ENCODE assay signal across 22 cellular contexts in the genomic region with DNA sequence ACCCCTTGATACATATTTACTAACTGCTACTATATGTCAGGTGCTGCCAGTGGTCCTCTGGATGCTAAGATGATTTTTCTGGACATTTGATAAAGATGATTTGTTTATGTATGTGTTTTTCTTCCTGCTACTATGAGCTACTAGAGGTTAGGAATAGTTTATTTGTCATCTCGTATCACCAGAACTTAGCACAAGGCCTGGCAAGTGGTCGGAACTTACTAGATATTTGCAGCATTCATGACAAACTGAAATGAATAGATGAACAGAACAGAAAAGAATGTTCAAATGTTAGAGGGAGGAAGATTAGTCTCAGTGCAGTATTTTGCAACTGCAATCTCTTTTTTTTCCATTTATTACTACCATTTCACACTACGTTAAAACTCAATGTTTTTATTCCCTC.
A peak's percentile ranks its signal among the peaks of the same experiment; 100 is the strongest.
DNase-seq lines count a peak whose midpoint lies in the region; ATAC-seq, FAIRE-seq and TF ChIP-seq lines count a peak whose summit lies in the region.
"Had no signal": no experiment of that assay in that cellular context is flagged by ENCODE, and none has a peak within 500 bp of the region (broad histone marks: within the 10 kb centered on the region; RNA-seq: fewer than 3 reads in every experiment).

No MANE protein-coding gene starts in this region.

- ATAC-seq in naive B cell (ENCODE audit: low read depth in 2 of 2) (no peak), T-cell (replicated peaks in 1 of 4) (no peak), GM21360 (IDR thresholded peaks at IDR 0.05; ENCODE audit: unreplicated experiment) (no peak)

- H3K9ac ChIP-seq in adipocyte (ENCODE audit: low read length) = peak overlapping the region; percentile 73
- no peak overlapping the region for H3K9ac ChIP-seq in subcutaneous abdominal adipose tissue (ENCODE audit: low read length in 5 of 5)
- H3K9ac ChIP-seq: BLaER1, KMS-11, SK-N-SH had no signal

- peaks cover 39 to 66% (median 63%) of the 10 kb centered on the region in 3 donors for H3K4me1 Mint-ChIP-seq in naive B cell
- H3K4me1 Mint-ChIP-seq in T-cell = no peaks in the 10 kb centered on the region
- H3K4me1 Mint-ChIP-seq: CD4-positive, CD25-positive, alpha-beta regulatory T cell had no signal

- CTCF ChIA-PET in T-cell (lab: Charles Lee) = no interaction called here

- POLR2A ChIA-PET in T-cell (lab: Charles Lee) = no interaction called here

- H3K36me3 Mint-ChIP-seq in naive B cell (peaks cover 57 to 58% of the 10 kb centered on the region in 2 donors), T-cell (no peaks in the 10 kb centered on the region)
- H3K36me3 Mint-ChIP-seq: CD4-positive, CD25-positive, alpha-beta regulatory T cell had no signal

- DNase-seq in GM12891 (ENCODE audit: insufficient read length, low spot score) = no peak
- no peak for DNase-seq in adipocyte (ENCODE audit: low read depth)
- no peak for DNase-seq in naive B cell
- DNase-seq in vagina (ENCODE audit: extremely low spot score in 2 of 2) = no peak
- DNase-seq in T-cell = no peak
- DNase-seq: CD4-positive, CD25-positive, alpha-beta regulatory T cell; HCEC 1CT; MM.1S; NCI-H1417; NCI-H1694; NCI-H2081; NCI-H2227 treated with DMSO at 0.1 percent for 48 hours; NCI-H510A; NCI-H69; Peyer's patch; SK-N-SH had no signal

- H3K4me3 ChIP-seq in adipocyte (ENCODE audit: low read length) (peak overlapping the region; percentile 59), subcutaneous abdominal adipose tissue (ENCODE audit: low read depth in 1 of 5, low read length in 5 of 5) (no peak overlapping the region), vagina (no peak overlapping the region)
- H3K4me3 ChIP-seq: BLaER1, Peyer's patch had no signal

- H3K27me3 ChIP-seq in adipocyte (replicated peaks; ENCODE audit: control insufficient read depth, insufficient read depth, low read length) (no peaks in the 10 kb centered on the region), subcutaneous abdominal adipose tissue (ENCODE audit: control insufficient read depth in 5 of 5, insufficient read depth in 4 of 5, low read length in 5 of 5) (no peaks in the 10 kb centered on the region), vagina (no peaks in the 10 kb centered on the region)
- H3K27me3 ChIP-seq: BLaER1, Peyer's patch had no signal

- no peaks in the 10 kb centered on the region for H3K36me3 ChIP-seq in adipocyte (ENCODE audit: control insufficient read depth, insufficient read depth, low read length, severe bottlenecking)
- peaks cover 3 to 17% (median 4%) of the 10 kb centered on the region in 5 donors for H3K36me3 ChIP-seq in subcutaneous abdominal adipose tissue (ENCODE audit: control insufficient read depth in 5 of 5, insufficient read depth in 5 of 5, low read length in 5 of 5)
- no peaks in the 10 kb centered on the region for H3K36me3 ChIP-seq in vagina
- H3K36me3 ChIP-seq: Peyer's patch had no signal

- peak; percentile 80 for FAIRE-seq in GM12891 (lab: Jason Lieb, UNC)
- FAIRE-seq: D721Med, H1 had no signal

- H3K27ac Mint-ChIP-seq in naive B cell (peak overlapping the region; percentile 13 to 90 (median 78)), T-cell (no peak overlapping the region)
- H3K27ac Mint-ChIP-seq: CD4-positive, CD25-positive, alpha-beta regulatory T cell had no signal

- H3K9me3 Mint-ChIP-seq in naive B cell (peaks cover 0 to 1% (median 0%) of the 10 kb centered on the region in 7 donors), T-cell (no peaks in the 10 kb centered on the region)

- intact Hi-C loops in vagina (cut with DNase I) = no loop called here

- H3K27me3 Mint-ChIP-seq in naive B cell (no peaks in the 10 kb centered on the region), T-cell (peaks cover 1 to 7% of the 10 kb centered on the region in 2 donors)
- H3K27me3 Mint-ChIP-seq: CD4-positive, CD25-positive, alpha-beta regulatory T cell had no signal

- TF ChIP-seq POLR2A in GM12891 (IDR thresholded peaks at IDR 0.05; ENCODE audit: low read depth, low read length) = no peak
- TF ChIP-seq POLR2A in vagina (IDR thresholded peaks at IDR 0.05) = no peak

- H3K9me3 ChIP-seq in adipocyte (ENCODE audit: control insufficient read depth, low read length) = no peaks in the 10 kb centered on the region
- H3K9me3 ChIP-seq in subcutaneous abdominal adipose tissue (ENCODE audit: control insufficient read depth in 5 of 5, low read length in 5 of 5) = no peaks in the 10 kb centered on the region
- no peaks in the 10 kb centered on the region for H3K9me3 ChIP-seq in vagina
- H3K9me3 ChIP-seq: BLaER1, Peyer's patch, SK-N-SH had no signal

- peaks cover 23% of the 10 kb centered on the region for H3K4me1 ChIP-seq in adipocyte (ENCODE audit: control insufficient read depth, insufficient read depth, low read length)
- H3K4me1 ChIP-seq in subcutaneous abdominal adipose tissue (ENCODE audit: control insufficient read depth in 5 of 5, insufficient read depth in 5 of 5, low read length in 5 of 5) = peaks cover 0 to 11% (median 6%) of the 10 kb centered on the region in 5 donors
- peaks cover 9% of the 10 kb centered on the region for H3K4me1 ChIP-seq in vagina
- H3K4me1 ChIP-seq: BLaER1, Peyer's patch had no signal

- H3K4me3 Mint-ChIP-seq in naive B cell (no peak overlapping the region), T-cell (no peak overlapping the region)
- H3K4me3 Mint-ChIP-seq: CD4-positive, CD25-positive, alpha-beta regulatory T cell had no signal

- no peak for TF ChIP-seq CTCF in vagina (IDR thresholded peaks at IDR 0.05)

- H3K27ac ChIP-seq in subcutaneous abdominal adipose tissue (ENCODE audit: low read depth, low read length) = peak overlapping the region; percentile 38
- no peak overlapping the region for H3K27ac ChIP-seq in vagina
- H3K27ac ChIP-seq: BLaER1, KMS-11, Peyer's patch had no signal

TF ChIP-seq in GM12891, 5 proteins besides CTCF, POLR2A, EP300 and RAD21:
- TF ChIP-seq POU2F2 (IDR thresholded peaks at IDR 0.05; ENCODE audit: low read depth, low read length) = no peak
- no peak for TF ChIP-seq POLR2AphosphoS5 (IDR thresholded peaks at IDR 0.05; ENCODE audit: low read depth, low read length)
- no peak for TF ChIP-seq SPI1 (IDR thresholded peaks at IDR 0.05; ENCODE audit: low read depth, low read length)
- TF ChIP-seq PAX5 (IDR thresholded peaks at IDR 0.05; ENCODE audit: insufficient read depth, low read length, severe bottlenecking) = no peak
- TF ChIP-seq TAF1 (IDR thresholded peaks at IDR 0.05; ENCODE audit: low read depth, low read length) = no peak

Comparison
In these comparisons a context has a peak if more than half of its experiments do, and no peak if none do; other contexts are left out.
1. H3K27ac Mint-ChIP-seq: peak in naive B cell (6 of 6); none in T-cell (0 of 2).